23 cellular contexts compared by ENCODE assay signal in the genomic region with DNA sequence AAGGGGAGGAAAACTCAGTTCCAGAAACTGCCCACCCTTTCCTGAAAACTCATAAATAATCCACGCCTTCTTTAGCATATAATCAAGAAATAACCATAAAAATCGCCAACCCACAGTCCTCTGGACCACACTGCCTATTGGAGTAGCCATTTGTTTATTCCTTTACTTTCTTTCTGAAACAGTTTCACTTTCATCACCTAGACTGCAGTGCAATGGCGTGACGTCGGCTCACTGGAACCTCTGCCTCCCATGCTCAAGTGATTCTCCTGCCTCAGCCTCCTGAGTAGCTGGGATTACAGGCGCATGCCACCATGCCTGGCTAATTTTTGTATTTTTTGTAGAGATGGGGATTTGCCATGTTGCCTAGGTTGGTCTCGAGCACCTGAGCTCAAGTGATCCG.
"Had no signal": no experiment of that assay in that cellular context is flagged by ENCODE, and none has a peak within 500 bp of the region (broad histone marks: within the 10 kb centered on the region; RNA-seq: fewer than 3 reads in every experiment).

No MANE protein-coding gene starts in this region.

- H3K27me3 ChIP-seq: cardiac muscle cell, dorsolateral prefrontal cortex, foreskin keratinocyte, left lung, ovary, testis had no signal

- DNase-seq: activated CD4-positive, alpha-beta memory T cell treated with anti-CD3 and anti-CD28 coated beads, Interleukin-2, amount 10 ng/mL, durations not matched to agents 7 days and 5 days; activated CD4-positive, alpha-beta T cell treated with anti-CD3 and anti-CD28 coated beads for 4 hours; activated naive CD4-positive, alpha-beta T cell treated with Interleukin-2 at 50 U/mL for 16 hours; activated naive CD8-positive, alpha-beta T cell treated with anti-CD3 and anti-CD28 coated beads, Interleukin-2, amount 10 ng/mL, durations not matched to agents 7 days and 5 days; activated T-cell treated with anti-CD3 and anti-CD28 coated beads, Interleukin-2, amount 50 U/mL, for 1 hour; amygdala; foreskin keratinocyte; glutamatergic neuron; hippocampal formation; left lung; mammary epithelial cell; naive B cell; ovary; psoas muscle; right cardiac atrium; stimulated activated CD4-positive, alpha-beta T cell treated with anti-CD3 and anti-CD28 coated beads, Interleukin-2, amount 100 ng/mL, for 48 hours; testis had no signal

- FAIRE-seq: islet of Langerhans, TTC549 had no signal

- H3K4me3 ChIP-seq: cardiac muscle cell, dorsolateral prefrontal cortex, left lung, ovary, psoas muscle, testis had no signal

- H3K9me3 ChIP-seq: left lung, ovary, psoas muscle, testis had no signal

- H3K27ac ChIP-seq: cardiac muscle cell, foreskin keratinocyte, left lung, ovary, psoas muscle, testis had no signal

- H3K4me1 ChIP-seq: foreskin keratinocyte, left lung, psoas muscle, testis had no signal

- H3K4me1 Mint-ChIP-seq: activated CD4-positive, alpha-beta memory T cell treated with anti-CD3 and anti-CD28 coated beads, Interleukin-2, amount 10 ng/mL, durations not matched to agents 7 days and 5 days had no signal

- H3K27me3 Mint-ChIP-seq: naive B cell had no signal

- ATAC-seq: foreskin keratinocyte, left lung, psoas muscle, right cardiac atrium, WTC11 had no signal

- H3K9me3 Mint-ChIP-seq: activated CD4-positive, alpha-beta memory T cell treated with anti-CD3 and anti-CD28 coated beads, Interleukin-2, amount 10 ng/mL, durations not matched to agents 7 days and 5 days; activated T-helper 2 cell treated with anti-CD3 and anti-CD28 coated beads, Interferon-gamma antibody, Interleukin-2, Interleukin-4, amounts not matched to agents 10 μg/mL and 5 μg/mL and 100 μg/mL, durations not matched to agents 14 hours and 24 hours and 36 hours; naive B cell had no signal

- H3K36me3 ChIP-seq: cardiac muscle cell, left lung, ovary had no signal

- H3K4me3 Mint-ChIP-seq: activated CD4-positive, alpha-beta memory T cell treated with anti-CD3 and anti-CD28 coated beads, Interleukin-2, amount 10 ng/mL, durations not matched to agents 7 days and 5 days; activated naive CD8-positive, alpha-beta T cell treated with anti-CD3 and anti-CD28 coated beads, Interleukin-2, amount 10 ng/mL, durations not matched to agents 7 days and 5 days; naive B cell; WTC11 had no signal

- H3K27ac Mint-ChIP-seq: activated CD4-positive, alpha-beta memory T cell treated with anti-CD3 and anti-CD28 coated beads, Interleukin-2, amount 10 ng/mL, durations not matched to agents 7 days and 5 days; activated naive CD8-positive, alpha-beta T cell treated with anti-CD3 and anti-CD28 coated beads, Interleukin-2, amount 10 ng/mL, durations not matched to agents 7 days and 5 days; activated T-helper 2 cell treated with anti-CD3 and anti-CD28 coated beads, Interferon-gamma antibody, Interleukin-2, Interleukin-4, amounts not matched to agents 10 μg/mL and 5 μg/mL and 100 μg/mL, durations not matched to agents 14 hours and 24 hours and 36 hours; WTC11 had no signal

- H3K36me3 Mint-ChIP-seq: activated naive CD8-positive, alpha-beta T cell treated with anti-CD3 and anti-CD28 coated beads, Interleukin-2, amount 10 ng/mL, durations not matched to agents 7 days and 5 days; naive B cell had no signal
